11 cellular contexts compared by ENCODE assay signal in genomic region chr5:107601076-107601475, GRCh38.
"Had no signal": no experiment of that assay in that cellular context is flagged by ENCODE, and none has a peak within 500 bp of the region (broad histone marks: within the 10 kb centered on the region; RNA-seq: fewer than 3 reads in every experiment).

No MANE protein-coding gene starts in this region.

- ATAC-seq: body of pancreas; effector memory CD8-positive, alpha-beta T cell; T-helper 17 cell had no signal

- H3K27ac ChIP-seq: body of pancreas, stomach, thoracic aorta had no signal

- H3K9me3 ChIP-seq: body of pancreas, stomach, thoracic aorta had no signal

- H3K4me1 ChIP-seq: body of pancreas had no signal

- H3K4me3 ChIP-seq: body of pancreas, stomach, thoracic aorta had no signal

- FAIRE-seq: TTC549 had no signal

- H3K27me3 ChIP-seq: body of pancreas, stomach had no signal

- DNase-seq: activated CD4-positive, alpha-beta T cell treated with anti-CD3 and anti-CD28 coated beads, Interleukin-2, amount 50 U/mL, for 1 hour; amniotic stem cell; body of pancreas; effector memory CD8-positive, alpha-beta T cell; mesendoderm; nephron progenitor cell; stimulated activated CD4-positive, alpha-beta T cell treated with anti-CD3 and anti-CD28 coated beads, Interleukin-15, amount 100 ng/mL, for 24 hours; stomach; T-helper 17 cell had no signal

- H3K36me3 ChIP-seq: stomach, thoracic aorta had no signal
